1 cellular context compared by ENCODE assay signal in the genomic region with DNA sequence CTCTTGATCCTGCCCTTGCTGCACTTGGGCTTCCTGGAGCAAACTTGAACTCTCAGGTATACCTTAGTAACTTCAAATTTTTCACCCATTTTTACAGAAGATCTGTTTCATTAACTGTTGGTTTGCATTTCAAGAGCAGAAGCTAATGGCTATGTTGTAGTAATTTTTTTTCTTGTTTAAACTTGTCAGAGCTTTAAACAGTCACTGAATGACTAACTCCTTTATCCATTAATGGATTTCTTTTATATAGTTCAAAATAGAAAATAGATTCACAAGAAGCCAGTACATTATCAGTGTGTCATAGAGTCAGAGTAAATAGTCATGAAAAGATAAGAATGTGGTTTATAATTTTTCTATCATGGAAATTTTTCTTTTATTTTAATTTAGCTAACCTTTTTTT.
TF ChIP-seq lines count a peak whose summit lies in the region.

No MANE protein-coding gene starts in this region.

TF ChIP-seq in GM23338, 12 proteins besides CTCF, POLR2A, EP300 and RAD21 (continued from another document):
- TF ChIP-seq STAT1 (IDR thresholded peaks at IDR 0.05; ENCODE audit: unreplicated experiment), result no peak
- TF ChIP-seq CREB1 (CRISPR knock-in tag; IDR thresholded peaks at IDR 0.05; ENCODE audit: low read depth), result no peak
TF ChIP-seq in GM23338: peak in this region for 0.
